In genomic region chr10:128077155-128077875, GRCh38 we compare ENCODE assay signal across 12 cellular contexts.
"Had no signal": no experiment of that assay in that cellular context is flagged by ENCODE, and none has a peak within 500 bp of the region (broad histone marks: within the 10 kb centered on the region; RNA-seq: fewer than 3 reads in every experiment).

No MANE protein-coding gene starts in this region.

- H3K4me3 Mint-ChIP-seq: naive thymus-derived CD4-positive, alpha-beta T cell; stimulated activated naive CD8-positive, alpha-beta T cell treated with anti-CD3 and anti-CD28 coated beads, Interleukin-15, amount 100 ng/mL, for 72 hours had no signal

- H3K27ac Mint-ChIP-seq: naive thymus-derived CD4-positive, alpha-beta T cell had no signal

- H3K27ac ChIP-seq: hepatocyte, left lung, thoracic aorta, WERI-Rb-1 had no signal

- H3K9me3 ChIP-seq: left lung, mucosa of descending colon, thoracic aorta had no signal

- DNase-seq: activated CD4-positive, alpha-beta T cell treated with anti-CD3 and anti-CD28 coated beads, Interleukin-2, amount 50 U/mL, for 48 hours; activated naive CD4-positive, alpha-beta T cell treated with anti-CD3 and anti-CD28 coated beads, Interleukin-2, amount 50 U/mL, for 16 hours; erythroblast; left lung; mucosa of descending colon; retina; stimulated activated CD4-positive, alpha-beta T cell treated with anti-CD3 and anti-CD28 coated beads, Interleukin-4, amount 100 ng/mL, for 4 hours; stimulated activated naive CD8-positive, alpha-beta T cell treated with anti-CD3 and anti-CD28 coated beads, Interleukin-15, amount 100 ng/mL, for 72 hours; WERI-Rb-1 had no signal

- H3K4me1 Mint-ChIP-seq: stimulated activated naive CD8-positive, alpha-beta T cell treated with anti-CD3 and anti-CD28 coated beads, Interleukin-15, amount 100 ng/mL, for 72 hours had no signal

- H3K36me3 ChIP-seq: WERI-Rb-1 had no signal

- H3K4me3 ChIP-seq: hepatocyte, left lung, mucosa of descending colon, thoracic aorta had no signal

- H3K27me3 ChIP-seq: hepatocyte, left lung had no signal

- H3K4me1 ChIP-seq: left lung had no signal

- H3K9me3 Mint-ChIP-seq: naive thymus-derived CD4-positive, alpha-beta T cell; stimulated activated naive CD8-positive, alpha-beta T cell treated with anti-CD3 and anti-CD28 coated beads, Interleukin-15, amount 100 ng/mL, for 72 hours had no signal

- H3K27me3 Mint-ChIP-seq: naive thymus-derived CD4-positive, alpha-beta T cell; stimulated activated naive CD8-positive, alpha-beta T cell treated with anti-CD3 and anti-CD28 coated beads, Interleukin-15, amount 100 ng/mL, for 72 hours had no signal

- ATAC-seq: naive thymus-derived CD4-positive, alpha-beta T cell had no signal
